In the genomic region with DNA sequence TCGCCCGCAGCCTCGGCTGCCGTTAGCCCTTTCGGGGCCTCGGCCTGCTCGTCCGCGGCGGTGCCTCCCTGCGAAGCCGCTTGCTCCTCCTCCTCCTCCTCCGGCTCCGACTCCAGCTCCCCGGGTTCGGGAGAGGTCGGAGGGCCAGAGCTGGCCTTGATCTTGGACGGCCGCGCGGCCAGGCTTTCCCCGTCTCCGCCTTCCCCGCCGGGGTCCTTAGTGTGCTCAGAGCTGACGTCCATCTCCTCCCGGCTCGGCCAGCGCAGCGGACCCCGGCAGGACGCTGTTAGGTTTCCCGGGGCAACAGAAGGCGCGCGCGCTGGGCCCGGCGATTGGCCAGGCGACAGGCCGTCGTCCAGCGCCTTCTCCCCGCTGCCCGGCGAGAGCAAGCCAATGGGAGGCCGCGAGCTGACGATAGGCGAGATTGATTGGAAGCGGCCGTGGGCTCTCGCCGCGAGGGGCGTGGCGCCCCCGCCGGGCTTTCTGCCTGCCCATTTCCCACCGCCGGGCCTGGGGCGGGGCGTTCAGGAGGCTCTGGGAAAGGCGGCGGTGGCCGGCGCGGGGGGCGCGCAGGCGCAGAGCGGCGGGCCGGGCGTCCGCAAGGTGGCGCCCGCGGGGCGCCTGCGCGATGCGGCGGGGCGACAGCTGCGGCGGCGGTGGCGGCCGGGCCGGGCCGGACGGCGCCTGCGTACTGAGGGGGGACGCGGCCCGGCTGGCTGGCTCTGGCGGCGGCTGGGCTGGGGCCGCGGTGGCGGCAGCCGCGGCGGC, we compare ENCODE assay signal across 1 cellular context.
A peak's percentile ranks its signal among the peaks of the same experiment; 100 is the strongest.
TF ChIP-seq lines count a peak whose summit lies in the region.

A gene with protein sequence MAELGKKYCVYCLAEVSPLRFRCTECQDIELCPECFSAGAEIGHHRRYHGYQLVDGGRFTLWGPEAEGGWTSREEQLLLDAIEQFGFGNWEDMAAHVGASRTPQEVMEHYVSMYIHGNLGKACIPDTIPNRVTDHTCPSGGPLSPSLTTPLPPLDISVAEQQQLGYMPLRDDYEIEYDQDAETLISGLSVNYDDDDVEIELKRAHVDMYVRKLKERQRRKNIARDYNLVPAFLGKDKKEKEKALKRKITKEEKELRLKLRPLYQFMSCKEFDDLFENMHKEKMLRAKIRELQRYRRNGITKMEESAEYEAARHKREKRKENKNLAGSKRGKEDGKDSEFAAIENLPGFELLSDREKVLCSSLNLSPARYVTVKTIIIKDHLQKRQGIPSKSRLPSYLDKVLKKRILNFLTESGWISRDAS (plus strand): TSS at position 676 of the 768 bp plus-strand sequence. CDS start 208 bp downstream, outside the sequence.

TF ChIP-seq in HepG2, 621 proteins besides CTCF, POLR2A, EP300 and RAD21 (continued from another document):
- TF ChIP-seq, protein P1, sequence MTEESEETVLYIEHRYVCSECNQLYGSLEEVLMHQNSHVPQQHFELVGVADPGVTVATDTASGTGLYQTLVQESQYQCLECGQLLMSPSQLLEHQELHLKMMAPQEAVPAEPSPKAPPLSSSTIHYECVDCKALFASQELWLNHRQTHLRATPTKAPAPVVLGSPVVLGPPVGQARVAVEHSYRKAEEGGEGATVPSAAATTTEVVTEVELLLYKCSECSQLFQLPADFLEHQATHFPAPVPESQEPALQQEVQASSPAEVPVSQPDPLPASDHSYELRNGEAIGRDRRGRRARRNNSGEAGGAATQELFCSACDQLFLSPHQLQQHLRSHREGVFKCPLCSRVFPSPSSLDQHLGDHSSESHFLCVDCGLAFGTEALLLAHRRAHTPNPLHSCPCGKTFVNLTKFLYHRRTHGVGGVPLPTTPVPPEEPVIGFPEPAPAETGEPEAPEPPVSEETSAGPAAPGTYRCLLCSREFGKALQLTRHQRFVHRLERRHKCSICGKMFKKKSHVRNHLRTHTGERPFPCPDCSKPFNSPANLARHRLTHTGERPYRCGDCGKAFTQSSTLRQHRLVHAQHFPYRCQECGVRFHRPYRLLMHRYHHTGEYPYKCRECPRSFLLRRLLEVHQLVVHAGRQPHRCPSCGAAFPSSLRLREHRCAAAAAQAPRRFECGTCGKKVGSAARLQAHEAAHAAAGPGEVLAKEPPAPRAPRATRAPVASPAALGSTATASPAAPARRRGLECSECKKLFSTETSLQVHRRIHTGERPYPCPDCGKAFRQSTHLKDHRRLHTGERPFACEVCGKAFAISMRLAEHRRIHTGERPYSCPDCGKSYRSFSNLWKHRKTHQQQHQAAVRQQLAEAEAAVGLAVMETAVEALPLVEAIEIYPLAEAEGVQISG (CRISPR knock-in tag; IDR thresholded peaks at IDR 0.05) = 0 out of 2 replicates have a peak, but pooled peaks have one; percentile 11
- no peak for TF ChIP-seq ZSCAN30 (CRISPR knock-in tag; IDR thresholded peaks at IDR 0.05)
- no peak for TF ChIP-seq PITX1 (CRISPR knock-in tag; IDR thresholded peaks at IDR 0.05)
- TF ChIP-seq, protein P2, sequence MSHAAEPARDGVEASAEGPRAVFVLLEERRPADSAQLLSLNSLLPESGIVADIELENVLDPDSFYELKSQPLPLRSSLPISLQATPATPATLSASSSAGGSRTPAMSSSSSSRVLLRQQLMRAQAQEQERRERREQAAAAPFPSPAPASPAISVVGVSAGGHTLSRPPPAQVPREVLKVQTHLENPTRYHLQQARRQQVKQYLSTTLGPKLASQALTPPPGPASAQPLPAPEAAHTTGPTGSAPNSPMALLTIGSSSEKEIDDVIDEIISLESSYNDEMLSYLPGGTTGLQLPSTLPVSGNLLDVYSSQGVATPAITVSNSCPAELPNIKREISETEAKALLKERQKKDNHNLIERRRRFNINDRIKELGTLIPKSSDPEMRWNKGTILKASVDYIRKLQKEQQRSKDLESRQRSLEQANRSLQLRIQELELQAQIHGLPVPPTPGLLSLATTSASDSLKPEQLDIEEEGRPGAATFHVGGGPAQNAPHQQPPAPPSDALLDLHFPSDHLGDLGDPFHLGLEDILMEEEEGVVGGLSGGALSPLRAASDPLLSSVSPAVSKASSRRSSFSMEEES (CRISPR knock-in tag; IDR thresholded peaks at IDR 0.05) = no peak
- no peak for TF ChIP-seq BRCA1 (CRISPR knock-in tag; IDR thresholded peaks at IDR 0.05)
- TF ChIP-seq NCOA2 (CRISPR knock-in tag; IDR thresholded peaks at IDR 0.05) = no peak
- TF ChIP-seq, protein P3, sequence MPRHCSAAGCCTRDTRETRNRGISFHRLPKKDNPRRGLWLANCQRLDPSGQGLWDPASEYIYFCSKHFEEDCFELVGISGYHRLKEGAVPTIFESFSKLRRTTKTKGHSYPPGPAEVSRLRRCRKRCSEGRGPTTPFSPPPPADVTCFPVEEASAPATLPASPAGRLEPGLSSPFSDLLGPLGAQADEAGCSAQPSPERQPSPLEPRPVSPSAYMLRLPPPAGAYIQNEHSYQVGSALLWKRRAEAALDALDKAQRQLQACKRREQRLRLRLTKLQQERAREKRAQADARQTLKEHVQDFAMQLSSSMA (CRISPR knock-in tag; IDR thresholded peaks at IDR 0.05) = no peak
- TF ChIP-seq EEA1 (CRISPR knock-in tag; IDR thresholded peaks at IDR 0.05; ENCODE audit: borderline replicate concordance) = peak; percentile 34; the same call in 1 of the 2 replicates
- TF ChIP-seq ZNF12 (CRISPR knock-in tag; IDR thresholded peaks at IDR 0.05) = no peak
